ENCODE assay signal across 1 cellular context in genomic region chr17:2709173-2709661, GRCh38.
TF ChIP-seq lines count a peak whose summit lies in the region.

No MANE protein-coding gene starts in this region.

TF ChIP-seq in HCT116, 20 proteins besides CTCF, POLR2A, EP300 and RAD21 (continued from another document):
- TF ChIP-seq, protein P1, sequence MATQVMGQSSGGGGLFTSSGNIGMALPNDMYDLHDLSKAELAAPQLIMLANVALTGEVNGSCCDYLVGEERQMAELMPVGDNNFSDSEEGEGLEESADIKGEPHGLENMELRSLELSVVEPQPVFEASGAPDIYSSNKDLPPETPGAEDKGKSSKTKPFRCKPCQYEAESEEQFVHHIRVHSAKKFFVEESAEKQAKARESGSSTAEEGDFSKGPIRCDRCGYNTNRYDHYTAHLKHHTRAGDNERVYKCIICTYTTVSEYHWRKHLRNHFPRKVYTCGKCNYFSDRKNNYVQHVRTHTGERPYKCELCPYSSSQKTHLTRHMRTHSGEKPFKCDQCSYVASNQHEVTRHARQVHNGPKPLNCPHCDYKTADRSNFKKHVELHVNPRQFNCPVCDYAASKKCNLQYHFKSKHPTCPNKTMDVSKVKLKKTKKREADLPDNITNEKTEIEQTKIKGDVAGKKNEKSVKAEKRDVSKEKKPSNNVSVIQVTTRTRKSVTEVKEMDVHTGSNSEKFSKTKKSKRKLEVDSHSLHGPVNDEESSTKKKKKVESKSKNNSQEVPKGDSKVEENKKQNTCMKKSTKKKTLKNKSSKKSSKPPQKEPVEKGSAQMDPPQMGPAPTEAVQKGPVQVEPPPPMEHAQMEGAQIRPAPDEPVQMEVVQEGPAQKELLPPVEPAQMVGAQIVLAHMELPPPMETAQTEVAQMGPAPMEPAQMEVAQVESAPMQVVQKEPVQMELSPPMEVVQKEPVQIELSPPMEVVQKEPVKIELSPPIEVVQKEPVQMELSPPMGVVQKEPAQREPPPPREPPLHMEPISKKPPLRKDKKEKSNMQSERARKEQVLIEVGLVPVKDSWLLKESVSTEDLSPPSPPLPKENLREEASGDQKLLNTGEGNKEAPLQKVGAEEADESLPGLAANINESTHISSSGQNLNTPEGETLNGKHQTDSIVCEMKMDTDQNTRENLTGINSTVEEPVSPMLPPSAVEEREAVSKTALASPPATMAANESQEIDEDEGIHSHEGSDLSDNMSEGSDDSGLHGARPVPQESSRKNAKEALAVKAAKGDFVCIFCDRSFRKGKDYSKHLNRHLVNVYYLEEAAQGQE (IDR thresholded peaks at IDR 0.05; ENCODE audit: low read depth): no peak
- TF ChIP-seq SIN3A (IDR thresholded peaks at IDR 0.05; ENCODE audit: low read depth) (no peak), CBX3 (IDR thresholded peaks at IDR 0.05; ENCODE audit: low read depth) (no peak)
- TF ChIP-seq, protein P2, sequence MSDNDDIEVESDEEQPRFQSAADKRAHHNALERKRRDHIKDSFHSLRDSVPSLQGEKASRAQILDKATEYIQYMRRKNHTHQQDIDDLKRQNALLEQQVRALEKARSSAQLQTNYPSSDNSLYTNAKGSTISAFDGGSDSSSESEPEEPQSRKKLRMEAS (IDR thresholded peaks at IDR 0.05): no peak
TF ChIP-seq in HCT116: peak in this region for 0.
